In genomic region chr1:232249834-232250233, GRCh38 we compare ENCODE assay signal across 23 cellular contexts.
"Had no signal": no experiment of that assay in that cellular context is flagged by ENCODE, and none has a peak within 500 bp of the region (broad histone marks: within the 10 kb centered on the region; RNA-seq: fewer than 3 reads in every experiment).

No MANE protein-coding gene starts in this region.

- H3K27ac Mint-ChIP-seq: activated CD4-positive, alpha-beta memory T cell treated with anti-CD3 and anti-CD28 coated beads, Interleukin-2, amount 10 ng/mL, durations not matched to agents 7 days and 5 days; activated CD4-positive, alpha-beta T cell treated with anti-CD3 and anti-CD28 coated beads, Interleukin-2, amount 10 ng/mL, durations not matched to agents 24 days and 14 days; activated naive CD4-positive, alpha-beta T cell treated with anti-CD3 and anti-CD28 coated beads for 36 hours; activated T-cell treated with anti-CD3 and anti-CD28 coated beads, Interleukin-2, amount 50 U/mL, for 72 hours; memory B cell; naive thymus-derived CD4-positive, alpha-beta T cell; T-helper 1 cell treated with Interleukin-12 subunit alpha and Interleukin-12 subunit beta and Interleukin-4 antibody, amounts not matched to agents 30 μg/mL and 1 μg/mL, for 36 hours had no signal

- H3K9me3 Mint-ChIP-seq: activated CD4-positive, alpha-beta memory T cell treated with anti-CD3 and anti-CD28 coated beads, Interleukin-2, amount 10 ng/mL, durations not matched to agents 7 days and 5 days; activated CD4-positive, alpha-beta T cell treated with anti-CD3 and anti-CD28 coated beads, Interleukin-2, amount 10 ng/mL, durations not matched to agents 24 days and 14 days; activated naive CD4-positive, alpha-beta T cell treated with anti-CD3 and anti-CD28 coated beads for 36 hours; activated T-cell treated with anti-CD3 and anti-CD28 coated beads, Interleukin-2, amount 50 U/mL, for 72 hours; T-helper 1 cell treated with Interleukin-12 subunit alpha and Interleukin-12 subunit beta and Interleukin-4 antibody, amounts not matched to agents 30 μg/mL and 1 μg/mL, for 36 hours had no signal

- H3K36me3 Mint-ChIP-seq: memory B cell; naive thymus-derived CD4-positive, alpha-beta T cell had no signal

- H3K36me3 ChIP-seq: cardiac muscle cell, neutrophil, pancreas, right atrium auricular region, upper lobe of left lung had no signal

- H3K27ac ChIP-seq: body of pancreas, cardiac muscle cell, epithelial cell of prostate, neutrophil, pancreas, psoas muscle, right atrium auricular region, upper lobe of left lung had no signal

- H3K4me1 ChIP-seq: body of pancreas, pancreas, psoas muscle, right atrium auricular region, upper lobe of left lung had no signal

- H3K4me3 Mint-ChIP-seq: activated CD4-positive, alpha-beta memory T cell treated with anti-CD3 and anti-CD28 coated beads, Interleukin-2, amount 10 ng/mL, durations not matched to agents 7 days and 5 days; activated CD4-positive, alpha-beta T cell treated with anti-CD3 and anti-CD28 coated beads, Interleukin-2, amount 10 ng/mL, durations not matched to agents 24 days and 14 days; activated naive CD4-positive, alpha-beta T cell treated with anti-CD3 and anti-CD28 coated beads for 36 hours; activated T-cell treated with anti-CD3 and anti-CD28 coated beads, Interleukin-2, amount 50 U/mL, for 72 hours; memory B cell; T-helper 1 cell treated with Interleukin-12 subunit alpha and Interleukin-12 subunit beta and Interleukin-4 antibody, amounts not matched to agents 30 μg/mL and 1 μg/mL, for 36 hours had no signal

- H3K27me3 ChIP-seq: body of pancreas, cardiac muscle cell, pancreas, right atrium auricular region, upper lobe of left lung had no signal

- H3K4me1 Mint-ChIP-seq: activated CD4-positive, alpha-beta memory T cell treated with anti-CD3 and anti-CD28 coated beads, Interleukin-2, amount 10 ng/mL, durations not matched to agents 7 days and 5 days; memory B cell had no signal

- H3K4me3 ChIP-seq: body of pancreas, cardiac muscle cell, pancreas, psoas muscle, right atrium auricular region, upper lobe of left lung had no signal

- H3K9me3 ChIP-seq: body of pancreas, neutrophil, pancreas, psoas muscle, right atrium auricular region, upper lobe of left lung had no signal

- ATAC-seq: activated T-cell treated with anti-CD3 and anti-CD28 coated beads, Interleukin-2, amount 50 U/mL, for 72 hours; body of pancreas; left cardiac atrium; naive thymus-derived CD4-positive, alpha-beta T cell; psoas muscle had no signal

- DNase-seq: activated CD4-positive, alpha-beta memory T cell treated with anti-CD3 and anti-CD28 coated beads, Interleukin-2, amount 10 ng/mL, durations not matched to agents 7 days and 5 days; activated CD4-positive, alpha-beta T cell treated with anti-CD3 and anti-CD28 coated beads, Interleukin-2, amount 10 ng/mL, durations not matched to agents 24 days and 14 days; activated effector memory CD4-positive, alpha-beta T cell treated with Interleukin-2 at 50 U/mL for 16 hours; activated naive CD4-positive, alpha-beta T cell treated with anti-CD3 and anti-CD28 coated beads for 36 hours; activated T-cell treated with anti-CD3 and anti-CD28 coated beads, Interleukin-2, amount 50 U/mL, for 72 hours; anterior cingulate cortex; body of pancreas; cortex of kidney; foreskin fibroblast; left cardiac atrium; naive thymus-derived CD4-positive, alpha-beta T cell; pancreas; psoas muscle; stimulated activated CD4-positive, alpha-beta T cell treated with anti-CD3 and anti-CD28 coated beads, Interleukin-4, amount 100 ng/mL, for 24 hours; stimulated activated naive CD4-positive, alpha-beta T cell treated with Interleukin-2 at 50 U/mL for 16 hours; T1000; upper lobe of left lung had no signal
